ENCODE assay signal across 8 cellular contexts in genomic region chr6:117674991-117675657, GRCh38. TPM values are rescaled to one million over a fixed set of nuclear protein-coding genes. Genes with fewer than 3 reads are reported as not detected.
DNase-seq lines count a peak whose midpoint lies in the region; ATAC-seq and TF ChIP-seq lines count a peak whose summit lies in the region.

Gene NUS1, plus strand, starts transcription at chr6:117675469. Its CDS starts 202 bp downstream, at chr6:117675671.

- H3K4me1 ChIP-seq in aorta (ENCODE audit: control insufficient read depth in 1 of 2, insufficient read depth in 2 of 2, low read length in 2 of 2) = peaks cover 0 to 5% of the 10 kb centered on the region in 2 donors

- H3K4me3 ChIP-seq in astrocyte of the cerebellum (ENCODE audit: low read depth, low read length) (peak within 1 kb of the TSS; percentile 69), aorta (ENCODE audit: low read length in 2 of 2) (peak within 1 kb of the TSS; percentile 53 to 59)

- ATAC-seq in GM18508 (IDR thresholded peaks at IDR 0.05; ENCODE audit: insufficient read depth, unreplicated experiment) (peak; percentile 95), HG03045 (IDR thresholded peaks at IDR 0.05; ENCODE audit: unreplicated experiment) (peak; percentile 99), aorta (ENCODE audit: low FRiP score) (peak; percentile 100)

- H3K36me3 ChIP-seq in aorta (ENCODE audit: control insufficient read depth in 1 of 2, insufficient read depth in 2 of 2, low read length in 1 of 2) = no peaks in the 10 kb centered on the region

- H3K27me3 ChIP-seq in aorta (ENCODE audit: control insufficient read depth in 1 of 2, insufficient read depth in 2 of 2, low read length in 1 of 2) = no peaks in the 10 kb centered on the region

- 1% methylated on average over 45 to 53 of the region's 53 CpGs for WGBS in aorta, 2 donors

- DNase-seq in NCI-H2081 (lab: John Stamatoyannopoulos, UW) = peak; percentile 91 to 95
- DNase-seq in T-helper 9 cell = peak; percentile 97
- peak; percentile 95 for DNase-seq in astrocyte of the cerebellum (ENCODE audit: low read depth)
- peak; percentile 97 for DNase-seq in hepatic stellate cell (ENCODE audit: low spot score)
- DNase-seq in renal cortical epithelial cell (ENCODE audit: low read depth) = peak; percentile 85
- peak; percentile 99 for DNase-seq in aorta

- in situ Hi-C loops in astrocyte of the cerebellum (cut with HindIII; ENCODE audit: low sequenced_read_pairs) = no loop called here

- intact Hi-C loops in aorta (cut with DNase I) = loop anchor here in 1 of 2 donors (5.0 kb wide), 1 partner anchor 73 kb away; the partner anchor contains the start of gene GOPC

- peak within 1 kb of the TSS in 1 of 2 donors; percentile 56 for H3K27ac ChIP-seq in aorta (ENCODE audit: low read depth in 1 of 2, low read length in 2 of 2)

- TF ChIP-seq CTCF in astrocyte of the cerebellum (IDR thresholded peaks at IDR 0.05; ENCODE audit: low read depth, low read length, missing control alignments) = peak; percentile 80

- H3K9me3 ChIP-seq in aorta (ENCODE audit: control insufficient read depth, low read length) = no peaks in the 10 kb centered on the region

RNA-seq across cellular contexts. Expression of gene NUS1, which starts in this region (rescaled TPM):
- total RNA-seq in renal cortical epithelial cell = 20.0 and 38.2 TPM in 2 replicates
- total RNA-seq in aorta = 10 to 100 TPM; 30.5 to 36.9 TPM
- 10 to 100 TPM; 16.7 to 29.3 TPM for polyA plus RNA-seq in aorta
